ENCODE assay signal across 2 cellular contexts in genomic region chr20:3094848-3095629, GRCh38.
TF ChIP-seq lines count a peak whose summit lies in the region.

No MANE protein-coding gene starts in this region.

TF ChIP-seq in A549, 52 proteins besides CTCF, POLR2A, EP300 and RAD21:
- TF ChIP-seq CHD2 (IDR thresholded peaks at IDR 0.05; ENCODE audit: low read length, partially characterized antibody), result no peak

TF ChIP-seq in GM23338, 12 proteins besides CTCF, POLR2A, EP300 and RAD21:
- TF ChIP-seq NANOG (IDR thresholded peaks at IDR 0.05; ENCODE audit: borderline replicate concordance) (no peak), ZNF462 (CRISPR knock-in tag; IDR thresholded peaks at IDR 0.05) (no peak), JUNB (IDR thresholded peaks at IDR 0.05; ENCODE audit: unreplicated experiment) (no peak), POLR2AphosphoS5 (IDR thresholded peaks at IDR 0.05; ENCODE audit: low read depth) (no peak), ETS1 (IDR thresholded peaks at IDR 0.05) (no peak), EZH2phosphoT487 (IDR thresholded peaks at IDR 0.05; ENCODE audit: unreplicated experiment) (no peak), STAT1 (IDR thresholded peaks at IDR 0.05; ENCODE audit: unreplicated experiment) (no peak), ZNF331 (CRISPR knock-in tag; IDR thresholded peaks at IDR 0.05; ENCODE audit: low read depth) (no peak), EZH2 (IDR thresholded peaks at IDR 0.05; ENCODE audit: low read depth, unreplicated experiment) (no peak), ZNF114 (CRISPR knock-in tag; IDR thresholded peaks at IDR 0.05) (no peak), REST (IDR thresholded peaks at IDR 0.05; ENCODE audit: unreplicated experiment) (no peak), CREB1 (CRISPR knock-in tag; IDR thresholded peaks at IDR 0.05; ENCODE audit: low read depth) (no peak)
